In genomic region chr19:53959176-53959757, GRCh38 we compare ENCODE assay signal across 27 cellular contexts. TPM values are rescaled to one million over a fixed set of nuclear protein-coding genes. Genes with fewer than 3 reads are reported as not detected.
DNase-seq lines count a peak whose midpoint lies in the region; ATAC-seq and TF ChIP-seq lines count a peak whose summit lies in the region.
"Had no signal": no experiment of that assay in that cellular context is flagged by ENCODE, and none has a peak within 500 bp of the region (broad histone marks: within the 10 kb centered on the region; RNA-seq: fewer than 3 reads in every experiment).

No MANE protein-coding gene starts in this region.

- no peaks in the 10 kb centered on the region for H3K9me3 ChIP-seq in HUES48 (ENCODE audit: control insufficient read depth, insufficient read depth, low read length)
- no peaks in the 10 kb centered on the region for H3K9me3 ChIP-seq in iPS-18c (ENCODE audit: control insufficient read depth, insufficient read depth, low read length)
- no peaks in the 10 kb centered on the region for H3K9me3 ChIP-seq in mucosa of descending colon
- H3K9me3 ChIP-seq: ascending aorta, heart left ventricle, neutrophil, prostate gland, sigmoid colon, thyroid gland had no signal

- peaks cover 54% of the 10 kb centered on the region for H3K27me3 ChIP-seq in HUES48 (ENCODE audit: control insufficient read depth, insufficient read depth, low read length)

- no peak overlapping the region for H3K9ac ChIP-seq in HUES48 (ENCODE audit: low read depth, low read length)
- H3K9ac ChIP-seq: GM23248 had no signal

- H3K4me1 ChIP-seq in HUES48 (ENCODE audit: control insufficient read depth, insufficient read depth, low read length) = peaks cover 34% of the 10 kb centered on the region
- H3K4me1 ChIP-seq in mucosa of descending colon (ENCODE audit: low read depth) = no peaks in the 10 kb centered on the region
- H3K4me1 ChIP-seq: ascending aorta, prostate gland, sigmoid colon, thyroid gland had no signal

- H3K27ac ChIP-seq in HUES48 (ENCODE audit: low read depth, low read length) (no peak overlapping the region), temporal lobe (ENCODE audit: low read depth, low read length) (peak overlapping the region; percentile 19)
- H3K27ac ChIP-seq: ascending aorta, GM23248, heart left ventricle, neutrophil, prostate gland, sigmoid colon, thyroid gland, WERI-Rb-1 had no signal

- TF ChIP-seq CTCF in cardiac fibroblast (IDR thresholded peaks at IDR 0.05; ENCODE audit: low read depth, low read length) = no peak
- no peak for TF ChIP-seq CTCF in mucosa of descending colon (IDR thresholded peaks at IDR 0.05)

- peak overlapping the region; percentile 61 for H3K4me3 ChIP-seq in HUES48 (ENCODE audit: low read depth, low read length)
- H3K4me3 ChIP-seq in cardiac fibroblast (replicated peaks in 1 of 2; ENCODE audit: low read depth in 2 of 2, low read length in 2 of 2) = peak overlapping the region; percentile 23 to 38
- H3K4me3 ChIP-seq in iPS-18c (ENCODE audit: insufficient read depth, low read depth, low read length) = peak overlapping the region; percentile 58
- H3K4me3 ChIP-seq in mucosa of descending colon = no peak overlapping the region
- H3K4me3 ChIP-seq: ascending aorta, GM23248, heart left ventricle, prostate gland, sigmoid colon, thyroid gland had no signal

- intact Hi-C loops in mucosa of descending colon (cut with DNase I, micrococcal nuclease) = no loop called here

- DNase-seq in cardiac fibroblast (ENCODE audit: low read depth in 2 of 2) (no peak), mucosa of descending colon (no peak)
- no peak for DNase-seq in activated CD8-positive, alpha-beta memory T cell treated with anti-CD3 and anti-CD28 coated beads, Interleukin-2, amount 50 U/mL, for 4 hours
- DNase-seq: activated CD4-positive, alpha-beta T cell treated with anti-CD3 and anti-CD28 coated beads, Interleukin-2, amount 50 U/mL, for 1 hour; AML-193; CD8-positive, alpha-beta T cell; DMS153; GM23248; heart left ventricle; MV-4-11; NCI-H1694; NCI-H524 treated with DMSO at 0.1 percent for 48 hours; RPMI8226; sigmoid colon; thyroid gland; WERI-Rb-1 had no signal

- H3K36me3 ChIP-seq in HUES48 (ENCODE audit: control insufficient read depth, insufficient read depth, low read length) (no peaks in the 10 kb centered on the region), mucosa of descending colon (ENCODE audit: low read depth) (no peaks in the 10 kb centered on the region)
- H3K36me3 ChIP-seq: ascending aorta, heart left ventricle, neutrophil, prostate gland, sigmoid colon, thyroid gland, WERI-Rb-1 had no signal

- ATAC-seq in mucosa of descending colon = no peak
- no peak for ATAC-seq in HG03280 (IDR thresholded peaks at IDR 0.05; ENCODE audit: unreplicated experiment)
- ATAC-seq: activated T-helper 17 cell treated with anti-CD3 and anti-CD28 coated beads, Interleukin-2, amount 50 U/mL, for 72 hours; CD8-positive, alpha-beta T cell; heart left ventricle had no signal

RNA-seq across cellular contexts. Expression of gene CACNG8, which starts 3.5 kb away (rescaled TPM):
- total RNA-seq in temporal lobe (7.6 TPM), mucosa of descending colon (under 1 TPM in 2 of 3 donors, not detected in 1; 0.07 to 0.09 TPM)
- total RNA-seq: CD8-positive, alpha-beta T cell; fibroblast of villous mesenchyme; thyroid gland had no signal

RNA-seq across cellular contexts. Expression of gene CACNG6, which starts 32.2 kb away (rescaled TPM):
- total RNA-seq in temporal lobe (0.49 TPM), mucosa of descending colon (not detected)
- total RNA-seq: activated T-helper 17 cell treated with anti-CD3 and anti-CD28 coated beads, Interleukin-2, amount 50 U/mL, for 72 hours; ascending aorta; CD8-positive, alpha-beta T cell; GM23248; heart left ventricle; HT1080; lower leg skin; sigmoid colon; thyroid gland had no signal

RNA-seq across cellular contexts. Expression of gene CACNG7, which starts 50.2 kb away (rescaled TPM):
- total RNA-seq in temporal lobe (12.0 TPM), mucosa of descending colon (under 1 TPM in 1 of 3 donors, not detected in 2; 0.54 TPM)
- total RNA-seq: activated T-helper 17 cell treated with anti-CD3 and anti-CD28 coated beads, Interleukin-2, amount 50 U/mL, for 72 hours; ascending aorta; CD8-positive, alpha-beta T cell; GM23248; heart left ventricle; HT1080; lower leg skin; prostate gland; sigmoid colon; thyroid gland had no signal
